17 cellular contexts compared by ENCODE assay signal in the genomic region with DNA sequence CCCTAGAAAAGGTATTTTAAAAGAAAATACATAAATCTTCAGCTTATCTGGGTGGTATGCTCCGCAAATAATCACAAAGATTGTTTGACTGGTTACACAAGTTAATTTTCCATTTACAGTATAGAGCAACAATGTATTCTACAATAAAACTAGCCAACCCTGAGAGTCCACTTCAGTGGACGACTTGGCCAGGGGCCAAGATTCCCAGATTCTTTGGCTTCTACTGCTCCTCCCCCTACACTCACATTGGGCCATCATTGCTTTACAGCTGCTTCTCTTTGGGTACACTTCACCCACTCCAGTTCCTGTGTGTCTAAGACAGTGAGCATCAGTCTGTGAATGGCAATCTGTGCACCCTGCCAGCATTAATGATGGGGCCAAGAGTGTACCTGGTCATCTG. TPM values are rescaled to one million over a fixed set of nuclear protein-coding genes. Genes with fewer than 3 reads are reported as not detected.
A peak's percentile ranks its signal among the peaks of the same experiment; 100 is the strongest.
DNase-seq lines count a peak whose midpoint lies in the region; ATAC-seq and TF ChIP-seq lines count a peak whose summit lies in the region.
"Had no signal": no experiment of that assay in that cellular context is flagged by ENCODE, and none has a peak within 500 bp of the region (broad histone marks: within the 10 kb centered on the region; RNA-seq: fewer than 3 reads in every experiment).

No MANE protein-coding gene starts in this region.

- no peak for ATAC-seq in esophagus mucosa
- ATAC-seq: body of pancreas; GM12878; stimulated activated naive CD8-positive, alpha-beta T cell treated with anti-CD3 and anti-CD28 coated beads, Interleukin-15, amount 100 ng/mL, for 72 hours had no signal

- peaks cover 20% of the 10 kb centered on the region for H3K4me1 ChIP-seq in cardiac muscle cell (ENCODE audit: low read depth)
- peaks cover 0 to 19% of the 10 kb centered on the region in 2 donors for H3K4me1 ChIP-seq in right atrium auricular region
- H3K4me1 ChIP-seq: body of pancreas had no signal

- no peak for TF ChIP-seq CTCF in cardiac muscle cell (IDR thresholded peaks at IDR 0.05; ENCODE audit: low read depth, low read length)
- no peak for TF ChIP-seq CTCF in right atrium auricular region (IDR thresholded peaks at IDR 0.05)
- TF ChIP-seq CTCF in type B pancreatic cell (conservative IDR thresholded peaks at IDR 0.05): no peak
- TF ChIP-seq CTCF in endothelial cell (IDR thresholded peaks at IDR 0.05; ENCODE audit: unreplicated experiment): no peak

- H3K36me3 Mint-ChIP-seq in type B pancreatic cell (peaks cover 13% of the 10 kb centered on the region), endothelial cell (ENCODE audit: low read depth, unreplicated experiment) (peaks cover 6% of the 10 kb centered on the region)

- H3K9me3 Mint-ChIP-seq in type B pancreatic cell (peaks cover 4% of the 10 kb centered on the region), endothelial cell (ENCODE audit: unreplicated experiment) (no peaks in the 10 kb centered on the region)
- H3K9me3 Mint-ChIP-seq: stimulated activated naive CD8-positive, alpha-beta T cell treated with anti-CD3 and anti-CD28 coated beads, Interleukin-15, amount 100 ng/mL, for 72 hours had no signal

- peak overlapping the region; percentile 19 for H3K27ac ChIP-seq in cardiac muscle cell
- no peak overlapping the region for H3K27ac ChIP-seq in right atrium auricular region
- H3K27ac ChIP-seq: body of pancreas, PC-9 had no signal

- H3K4me3 Mint-ChIP-seq in type B pancreatic cell (peak overlapping the region; percentile 14), endothelial cell (ENCODE audit: unreplicated experiment) (no peak overlapping the region)
- H3K4me3 Mint-ChIP-seq: stimulated activated naive CD8-positive, alpha-beta T cell treated with anti-CD3 and anti-CD28 coated beads, Interleukin-15, amount 100 ng/mL, for 72 hours had no signal

- no peaks in the 10 kb centered on the region for H3K36me3 ChIP-seq in cardiac muscle cell
- H3K36me3 ChIP-seq in right atrium auricular region: peaks cover 6% of the 10 kb centered on the region
- H3K36me3 ChIP-seq: HAP-1 had no signal

- H3K4me1 Mint-ChIP-seq in type B pancreatic cell (ENCODE audit: unreplicated experiment) (peaks cover 39% of the 10 kb centered on the region), endothelial cell (ENCODE audit: unreplicated experiment) (peaks cover 4% of the 10 kb centered on the region)
- H3K4me1 Mint-ChIP-seq: stimulated activated naive CD8-positive, alpha-beta T cell treated with anti-CD3 and anti-CD28 coated beads, Interleukin-15, amount 100 ng/mL, for 72 hours had no signal

- H3K27me3 Mint-ChIP-seq in type B pancreatic cell: no peaks in the 10 kb centered on the region
- peaks cover 9% of the 10 kb centered on the region for H3K27me3 Mint-ChIP-seq in endothelial cell (ENCODE audit: unreplicated experiment)

- H3K9me3 ChIP-seq in cardiac muscle cell (ENCODE audit: low read depth) (no peaks in the 10 kb centered on the region), right atrium auricular region (peaks cover 0 to under 1% of the 10 kb centered on the region in 2 donors)
- H3K9me3 ChIP-seq: body of pancreas, HAP-1 had no signal

- H3K27me3 ChIP-seq in cardiac muscle cell (no peaks in the 10 kb centered on the region), right atrium auricular region (no peaks in the 10 kb centered on the region)
- H3K27me3 ChIP-seq: body of pancreas had no signal

- H3K27ac Mint-ChIP-seq in type B pancreatic cell (peak overlapping the region; percentile 77), endothelial cell (ENCODE audit: unreplicated experiment) (no peak overlapping the region)
- H3K27ac Mint-ChIP-seq: stimulated activated naive CD8-positive, alpha-beta T cell treated with anti-CD3 and anti-CD28 coated beads, Interleukin-15, amount 100 ng/mL, for 72 hours had no signal

- DNase-seq in cardiac muscle cell (ENCODE audit: low read depth in 1 of 2, low spot score in 1 of 2): peak; percentile 70 to 83
- no peak for DNase-seq in right atrium auricular region (ENCODE audit: low spot score)
- peak; percentile 61 for DNase-seq in NCI-H748 (lab: John Stamatoyannopoulos, UW; ENCODE audit: unreplicated experiment)
- peak; percentile 72 for DNase-seq in kidney tubule cell (ENCODE audit: low spot score)
- DNase-seq in type B pancreatic cell (ENCODE audit: extremely low spot score, unreplicated experiment): no peak
- DNase-seq in stimulated activated CD4-positive, alpha-beta T cell treated with anti-CD3 and anti-CD28 coated beads, Interleukin-1b, Interleukin-23, amount 100 ng/mL, for 48 hours: no peak
- DNase-seq in endothelial cell (ENCODE audit: low spot score): no peak
- DNase-seq: activated CD4-positive, CD25-positive, alpha-beta regulatory T cell; activated naive CD4-positive, alpha-beta T cell; midbrain; nucleus accumbens; stimulated activated naive CD8-positive, alpha-beta T cell treated with anti-CD3 and anti-CD28 coated beads, Interleukin-15, amount 100 ng/mL, for 72 hours had no signal

- no peak overlapping the region for H3K4me3 ChIP-seq in cardiac muscle cell
- H3K4me3 ChIP-seq in right atrium auricular region: no peak overlapping the region
- H3K4me3 ChIP-seq: body of pancreas, GM12878, HAP-1, PC-9 had no signal

RNA-seq across cellular contexts. Expression of a gene that starts 17.2 kb away (rescaled TPM):
- total RNA-seq in cardiac muscle cell: 11.6 and 11.7 TPM in 2 replicates
- polyA plus RNA-seq in cardiac muscle cell: 3.3 and 4.3 TPM in 2 replicates
- 10 to 100 TPM; 18.4 to 22.2 TPM for total RNA-seq in right atrium auricular region
- total RNA-seq in type B pancreatic cell (ENCODE audit: low replicate concordance): 10.0 and 23.6 TPM in 2 replicates
- 6.0 TPM for total RNA-seq in esophagus mucosa
- 5.3 TPM for total RNA-seq in endothelial cell (ENCODE audit: unreplicated experiment)

Comparison
In these comparisons a context has a peak if more than half of its experiments do, and no peak if none do; other contexts are left out.
1. DNase-seq: peak in cardiac muscle cell (2 of 2), NCI-H748 (single experiment) and kidney tubule cell (single experiment); none in right atrium auricular region (single experiment), type B pancreatic cell (single experiment), stimulated activated CD4-positive, alpha-beta T cell treated with anti-CD3 and anti-CD28 coated beads, Interleukin-1b, Interleukin-23, amount 100 ng/mL, for 48 hours (single experiment) and endothelial cell (single experiment).